In genomic region chr5:172958268-172959046, GRCh38 we compare ENCODE assay signal across 8 cellular contexts. TPM values are rescaled to one million over a fixed set of nuclear protein-coding genes. Genes with fewer than 3 reads are reported as not detected.
DNase-seq lines count a peak whose midpoint lies in the region; ATAC-seq, FAIRE-seq and TF ChIP-seq lines count a peak whose summit lies in the region.

No MANE protein-coding gene starts in this region.

- peaks cover 5 to 17% of the 10 kb centered on the region in 2 donors for H3K4me1 ChIP-seq in duodenal mucosa (ENCODE audit: control insufficient read depth in 1 of 2, insufficient read depth in 2 of 2, low read length in 2 of 2)
- H3K4me1 ChIP-seq in lung (ENCODE audit: control insufficient read depth in 2 of 2, insufficient read depth in 2 of 2, low read length in 2 of 2) = peaks cover 8 to 10% of the 10 kb centered on the region in 2 donors

- H3K27me3 ChIP-seq in duodenal mucosa (ENCODE audit: control insufficient read depth in 1 of 2, insufficient read depth in 2 of 2, low read length in 2 of 2) (no peaks in the 10 kb centered on the region), lung (ENCODE audit: control insufficient read depth, insufficient read depth) (no peaks in the 10 kb centered on the region)

- H3K27ac ChIP-seq in duodenal mucosa (ENCODE audit: low read depth, low read length) = no peak overlapping the region
- H3K27ac ChIP-seq in lung (ENCODE audit: low read depth in 1 of 2, low read length in 1 of 2) = peak overlapping the region in 1 of 2 donors; percentile 71

- H3K9me3 ChIP-seq in duodenal mucosa (ENCODE audit: control insufficient read depth in 1 of 2, low read length in 2 of 2) = no peaks in the 10 kb centered on the region
- H3K9me3 ChIP-seq in lung (ENCODE audit: control insufficient read depth in 2 of 2, insufficient read depth in 1 of 2, low read length in 1 of 2) = no peaks in the 10 kb centered on the region

- no peak for TF ChIP-seq POLR2A in GM12891 (IDR thresholded peaks at IDR 0.05; ENCODE audit: low read depth, low read length)

- peak overlapping the region; percentile 70 to 99 for H3K9ac ChIP-seq in duodenal mucosa (ENCODE audit: low read depth in 1 of 2, low read length in 2 of 2)

- DNase-seq in GM12891 (ENCODE audit: insufficient read length, low spot score) (peak; percentile 84), NCI-H2227 treated with DMSO at 0.1 percent for 48 hours (lab: John Stamatoyannopoulos, UW) (peak; percentile 39), lung (ENCODE audit: low spot score) (peak; percentile 63), COR-L47 (lab: John Stamatoyannopoulos, UW) (no peak)
- DNase-seq in activated CD4-positive, alpha-beta T cell treated with anti-CD3 and anti-CD28 coated beads, Interleukin-2, amount 50 U/mL, for 4 hours = peak; percentile 49 to 52
- peak; percentile 42 to 51 (median 48) for DNase-seq in stimulated activated CD4-positive, alpha-beta T cell treated with anti-CD3 and anti-CD28 coated beads, TNF-alpha, amount 100 ng/mL, for 24 hours (ENCODE audit: low read depth in 3 of 3)

- peak; percentile 54 for ATAC-seq in HG02763 (IDR thresholded peaks at IDR 0.05; ENCODE audit: unreplicated experiment)
- peak; percentile 87 for ATAC-seq in lung (ENCODE audit: insufficient read depth, low FRiP score)

- peak overlapping the region; percentile 71 to 100 for H3K4me3 ChIP-seq in duodenal mucosa (ENCODE audit: low read depth in 1 of 2, low read length in 2 of 2)
- H3K4me3 ChIP-seq in lung = peak overlapping the region; percentile 58

- H3K36me3 ChIP-seq in duodenal mucosa (ENCODE audit: control insufficient read depth in 1 of 2, insufficient read depth in 2 of 2, low read length in 2 of 2) (no peaks in the 10 kb centered on the region), lung (ENCODE audit: control insufficient read depth in 2 of 2, insufficient read depth in 2 of 2, low read length in 2 of 2) (peaks cover 0 to 2% of the 10 kb centered on the region in 2 donors)

- TF ChIP-seq CTCF in lung (IDR thresholded peaks at IDR 0.05; ENCODE audit: control extremely low read depth, extremely low read depth) = no peak

- FAIRE-seq in GM12891 (lab: Jason Lieb, UNC) = no peak

- 3% methylated on average over 46 to 55 of the region's 55 CpGs for WGBS in lung, 2 donors

TF ChIP-seq in GM12891, 5 proteins besides CTCF, POLR2A, EP300 and RAD21:
- no peak for TF ChIP-seq POU2F2 (IDR thresholded peaks at IDR 0.05; ENCODE audit: low read depth, low read length)
- no peak for TF ChIP-seq POLR2AphosphoS5 (IDR thresholded peaks at IDR 0.05; ENCODE audit: low read depth, low read length)
- no peak for TF ChIP-seq PAX5 (IDR thresholded peaks at IDR 0.05; ENCODE audit: insufficient read depth, low read length, severe bottlenecking)

RNA-seq across cellular contexts. Expression of gene RPL26L1, which starts 0.8 kb away (rescaled TPM):
- 64.5 TPM for polyA plus RNA-seq in GM12891 (2012; ENCODE audit: low read depth, missing spikeins)
- total RNA-seq in lung = 10 to 100 TPM; 29.2 to 33.8 TPM
- 10 to 100 TPM; 69.3 to 81.1 TPM for polyA plus RNA-seq in lung

RNA-seq across cellular contexts. Expression of gene ATP6V0E1, which starts 25.1 kb away (rescaled TPM):
- polyA plus RNA-seq in GM12891 (2012; ENCODE audit: low read depth, missing spikeins) = 228 TPM
- 100 to 1,000 TPM; 113 to 262 TPM for total RNA-seq in lung
- 100 to 1,000 TPM; 444 to 502 TPM for polyA plus RNA-seq in lung
